7 cellular contexts compared by ENCODE assay signal in genomic region chr12:31807081-31807772, GRCh38.
DNase-seq lines count a peak whose midpoint lies in the region; ATAC-seq, FAIRE-seq and TF ChIP-seq lines count a peak whose summit lies in the region.
"Not testable (repeated sequence)": the region's sequence is repeated elsewhere in the genome, so short reads cannot be mapped to it uniquely, and the experiment has no call there.

No MANE protein-coding gene starts in this region.

- H3K79me2 ChIP-seq in Loucy (ENCODE audit: insufficient read depth, low read length): not testable (repeated sequence)

- peaks cover 12% of the 10 kb centered on the region for H3K9me3 Mint-ChIP-seq in activated CD4-positive, alpha-beta T cell treated with anti-CD3 and anti-CD28 coated beads, Interleukin-2, amount 10 ng/mL, durations not matched to agents 7 days and 5 days
- H3K9me3 Mint-ChIP-seq in natural killer cell treated with Interleukin-12 subunit alpha and Interleukin-12 subunit beta and Interleukin-15 and Interleukin-18, amount 100 ng/mL, for 72 hours: not testable (repeated sequence)

- H3K9ac ChIP-seq in Loucy (ENCODE audit: low read depth, low read length, poor library complexity, severe bottlenecking): not testable (repeated sequence)

- TF ChIP-seq CTCF in Loucy (conservative IDR thresholded peaks at IDR 0.05; ENCODE audit: low read length): not testable (repeated sequence)

- FAIRE-seq in GM12892 (lab: Jason Lieb, UNC): peak; percentile 53

- not testable (repeated sequence) for TF ChIP-seq POLR2A in GM12892 (IDR thresholded peaks at IDR 0.05; ENCODE audit: low read depth, low read length)

- POLR2A ChIA-PET in activated CD4-positive, alpha-beta T cell treated with anti-CD3 and anti-CD28 coated beads, Interleukin-2, amount 10 ng/mL, durations not matched to agents 7 days and 5 days (lab: Charles Lee): not testable (repeated sequence)

- H3K9me3 ChIP-seq in Loucy (ENCODE audit: insufficient read depth, low read depth, low read length): not testable (repeated sequence)

- ATAC-seq in natural killer cell treated with Interleukin-12 subunit alpha and Interleukin-12 subunit beta and Interleukin-15 and Interleukin-18, amount 100 ng/mL, for 72 hours: not testable (repeated sequence)

- H2AFZ ChIP-seq in Loucy (ENCODE audit: low read length): peak overlapping the region; percentile 71; the same call in 1 of the 2 replicates

- peaks cover 42% of the 10 kb centered on the region for H3K4me1 Mint-ChIP-seq in activated CD4-positive, alpha-beta T cell treated with anti-CD3 and anti-CD28 coated beads, Interleukin-2, amount 10 ng/mL, durations not matched to agents 7 days and 5 days
- H3K4me1 Mint-ChIP-seq in natural killer cell treated with Interleukin-12 subunit alpha and Interleukin-12 subunit beta and Interleukin-15 and Interleukin-18, amount 100 ng/mL, for 72 hours (ENCODE audit: low read depth in 2 of 2): peaks cover 33 to 34% of the 10 kb centered on the region in 2 donors

- H3K27ac Mint-ChIP-seq in activated CD4-positive, alpha-beta T cell treated with anti-CD3 and anti-CD28 coated beads, Interleukin-2, amount 10 ng/mL, durations not matched to agents 7 days and 5 days: peak overlapping the region; percentile 76
- H3K27ac Mint-ChIP-seq in natural killer cell treated with Interleukin-12 subunit alpha and Interleukin-12 subunit beta and Interleukin-15 and Interleukin-18, amount 100 ng/mL, for 72 hours: peak overlapping the region; percentile 61 to 70

- H3K36me3 Mint-ChIP-seq in activated CD4-positive, alpha-beta T cell treated with anti-CD3 and anti-CD28 coated beads, Interleukin-2, amount 10 ng/mL, durations not matched to agents 7 days and 5 days (ENCODE audit: low read depth); natural killer cell treated with Interleukin-12 subunit alpha and Interleukin-12 subunit beta and Interleukin-15 and Interleukin-18, amount 100 ng/mL, for 72 hours: not testable (repeated sequence)

- CTCF ChIA-PET in activated CD4-positive, alpha-beta T cell treated with anti-CD3 and anti-CD28 coated beads, Interleukin-2, amount 10 ng/mL, durations not matched to agents 7 days and 5 days (lab: Charles Lee): interaction anchor here (0.6 to 1.2 kb wide), 3 partner anchors 10 to 199 kb away, joined by 3 read pairs; no protein-coding TSS in a partner anchor

- H3K27me3 Mint-ChIP-seq in activated CD4-positive, alpha-beta T cell treated with anti-CD3 and anti-CD28 coated beads, Interleukin-2, amount 10 ng/mL, durations not matched to agents 7 days and 5 days; natural killer cell treated with Interleukin-12 subunit alpha and Interleukin-12 subunit beta and Interleukin-15 and Interleukin-18, amount 100 ng/mL, for 72 hours: not testable (repeated sequence)

- not testable (repeated sequence) for H3K36me3 ChIP-seq in Loucy (ENCODE audit: insufficient read depth, low read length)

- H3K4me3 ChIP-seq in Loucy (ENCODE audit: low read length, poor library complexity, severe bottlenecking): not testable (repeated sequence)

- not testable (repeated sequence) for H3K4me2 ChIP-seq in Loucy (ENCODE audit: low read depth, low read length, poor library complexity, severe bottlenecking)

- H3K4me3 Mint-ChIP-seq in activated CD4-positive, alpha-beta T cell treated with anti-CD3 and anti-CD28 coated beads, Interleukin-2, amount 10 ng/mL, durations not matched to agents 7 days and 5 days: not testable (repeated sequence)
- H3K4me3 Mint-ChIP-seq in natural killer cell treated with Interleukin-12 subunit alpha and Interleukin-12 subunit beta and Interleukin-15 and Interleukin-18, amount 100 ng/mL, for 72 hours: peak overlapping the region; percentile 17

- not testable (repeated sequence) for H3F3A ChIP-seq in Loucy (ENCODE audit: low read depth)

- peaks cover 31% of the 10 kb centered on the region for H3K4me1 ChIP-seq in Loucy (ENCODE audit: insufficient read depth, low read length, poor library complexity, severe bottlenecking)

- not testable (repeated sequence) for H4K20me1 ChIP-seq in Loucy (ENCODE audit: insufficient read depth, low read length, poor library complexity, severe bottlenecking)

- not testable (repeated sequence) for DNase-seq in GM12892 (ENCODE audit: insufficient read length); activated CD4-positive, alpha-beta T cell treated with anti-CD3 and anti-CD28 coated beads, Interleukin-2, amount 10 ng/mL, durations not matched to agents 7 days and 5 days; natural killer cell treated with Interleukin-12 subunit alpha and Interleukin-12 subunit beta and Interleukin-15 and Interleukin-18, amount 100 ng/mL, for 72 hours (ENCODE audit: low spot score)
- DNase-seq in activated T-cell treated with anti-CD3 and anti-CD28 coated beads, Interleukin-2, amount 50 U/mL, for 48 hours: peak; percentile 48 to 49
- DNase-seq in central memory CD4-positive, alpha-beta T cell: peak; percentile 17
- peak; percentile 15 for DNase-seq in stimulated activated CD8-positive, alpha-beta memory T cell treated with anti-CD3 and anti-CD28 coated beads, Interleukin-12 subunit alpha, Interleukin-12 subunit beta, amount 100 ng/mL, for 4 hours (ENCODE audit: low read depth)

- not testable (repeated sequence) for H3K27me3 ChIP-seq in Loucy (ENCODE audit: insufficient read depth, low read length, poor library complexity, severe bottlenecking)

- not testable (repeated sequence) for H3K9me2 ChIP-seq in Loucy (replicated peaks; ENCODE audit: low read depth, low read length)
